ENCODE assay signal across 8 cellular contexts in the genomic region with DNA sequence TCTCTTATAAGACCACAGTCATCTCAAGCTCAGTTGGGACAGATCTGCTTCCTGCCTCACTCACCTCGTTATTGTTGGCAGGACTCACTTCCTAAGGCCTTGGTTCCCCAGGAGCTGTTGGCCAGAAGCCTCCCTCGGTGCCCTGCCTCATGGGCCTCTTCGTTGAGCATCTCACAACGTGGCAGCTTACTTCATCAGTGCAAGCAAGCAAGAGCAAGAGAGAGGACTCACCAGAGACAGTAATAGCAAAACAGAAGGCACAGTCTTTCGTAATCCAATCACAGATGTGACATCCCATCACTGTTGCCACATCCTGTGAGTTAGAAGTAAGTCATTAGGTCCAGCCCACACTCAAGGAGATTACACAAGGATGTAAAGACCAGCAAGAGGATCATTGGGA. TPM values are rescaled to one million over a fixed set of nuclear protein-coding genes. Genes with fewer than 3 reads are reported as not detected.
DNase-seq lines count a peak whose midpoint lies in the region; ATAC-seq and TF ChIP-seq lines count a peak whose summit lies in the region.

No MANE protein-coding gene starts in this region.

- DNase-seq in G401 (ENCODE audit: low spot score) (peak; percentile 46), Peyer's patch (peak in 1 of 3 donors; percentile 68), choroid plexus epithelial cell (ENCODE audit: low read depth) (peak; percentile 96), Karpas-422 (no peak), NCI-H2196 treated with DMSO at 0.1 percent for 48 hours (lab: John Stamatoyannopoulos, UW; ENCODE audit: unreplicated experiment) (no peak), vagina (ENCODE audit: extremely low spot score in 2 of 2) (no peak)

- no peak for ATAC-seq in HG03378 (IDR thresholded peaks at IDR 0.05; ENCODE audit: unreplicated experiment)

- in situ Hi-C loops in G401 (cut with HindIII; ENCODE audit: low sequenced_read_pairs), result no loop called here

- H3K4me1 ChIP-seq in Peyer's patch (peaks cover 0 to 63% (median 4%) of the 10 kb centered on the region in 4 donors), mononuclear cell (ENCODE audit: insufficient read depth, low read length) (peaks cover 89% of the 10 kb centered on the region), Karpas-422 (ENCODE audit: low read length) (peaks cover 52% of the 10 kb centered on the region), vagina (peaks cover 19% of the 10 kb centered on the region)

- H3K9me3 ChIP-seq in Peyer's patch, result no peaks in the 10 kb centered on the region
- H3K9me3 ChIP-seq in mononuclear cell (ENCODE audit: low read depth, low read length), result no peaks in the 10 kb centered on the region
- no peaks in the 10 kb centered on the region for H3K9me3 ChIP-seq in Karpas-422 (ENCODE audit: low read length)
- no peaks in the 10 kb centered on the region for H3K9me3 ChIP-seq in vagina

- no peak overlapping the region for H3K9ac ChIP-seq in Karpas-422 (ENCODE audit: low read length)

- peak; percentile 31 to 47 for TF ChIP-seq POLR2A in Peyer's patch (IDR thresholded peaks at IDR 0.05)
- no peak for TF ChIP-seq POLR2A in vagina (IDR thresholded peaks at IDR 0.05)

- H3K4me3 ChIP-seq in Peyer's patch (peak overlapping the region in 2 of 4 donors; percentile 38 to 45), choroid plexus epithelial cell (ENCODE audit: low read depth, low read length) (peak overlapping the region; percentile 34), mononuclear cell (ENCODE audit: low read length) (peak overlapping the region; percentile 31), Karpas-422 (ENCODE audit: low read length) (no peak overlapping the region), vagina (no peak overlapping the region)

- no peaks in the 10 kb centered on the region for H3K36me3 ChIP-seq in Peyer's patch
- H3K36me3 ChIP-seq in Karpas-422 (ENCODE audit: insufficient read depth, low read length), result no peaks in the 10 kb centered on the region
- no peaks in the 10 kb centered on the region for H3K36me3 ChIP-seq in vagina

- H4K20me1 ChIP-seq in Karpas-422 (ENCODE audit: insufficient read depth, low read depth, low read length), result no peaks in the 10 kb centered on the region

- intact Hi-C loops in vagina (cut with DNase I), result no loop called here

- no peaks in the 10 kb centered on the region for H3K79me2 ChIP-seq in Karpas-422 (ENCODE audit: low read length)

- H3K9me2 ChIP-seq in Karpas-422 (replicated peaks; ENCODE audit: insufficient read depth, low read length), result no peaks in the 10 kb centered on the region

- H3K4me2 ChIP-seq in Karpas-422 (ENCODE audit: low read depth, low read length, poor library complexity, severe bottlenecking), result no peak overlapping the region

- no peak overlapping the region for H2AFZ ChIP-seq in Karpas-422 (ENCODE audit: low read length)

- peak overlapping the region in 3 of 4 donors; percentile 52 to 88 (median 77) for H3K27ac ChIP-seq in Peyer's patch
- H3K27ac ChIP-seq in Karpas-422 (ENCODE audit: low read length), result no peak overlapping the region
- H3K27ac ChIP-seq in vagina, result no peak overlapping the region

- TF ChIP-seq CTCF in Peyer's patch (IDR thresholded peaks at IDR 0.05) (no peak), choroid plexus epithelial cell (conservative IDR thresholded peaks at IDR 0.05; ENCODE audit: low read depth, low read length) (no peak), vagina (IDR thresholded peaks at IDR 0.05) (no peak)

- no peaks in the 10 kb centered on the region for H3K27me3 ChIP-seq in Peyer's patch
- no peaks in the 10 kb centered on the region for H3K27me3 ChIP-seq in mononuclear cell (ENCODE audit: insufficient read depth, low read length)
- no peaks in the 10 kb centered on the region for H3K27me3 ChIP-seq in Karpas-422 (ENCODE audit: low read length)
- H3K27me3 ChIP-seq in vagina, result no peaks in the 10 kb centered on the region

RNA-seq across cellular contexts. Expression of gene NUMB, which starts 5.1 kb away (rescaled TPM):
- 16.6 and 49.1 TPM in 2 replicates for total RNA-seq in G401 (2014; rRNA removed; shearing (Covaris generic))
- total RNA-seq in Peyer's patch, result 100 to 1,000 TPM; 105 to 125 (median 117) TPM
- total RNA-seq in mononuclear cell, result 41.1 TPM
- total RNA-seq in Karpas-422 (2014; rRNA removed; shearing (Covaris generic); ENCODE audit: low replicate concordance), result 36.0 and 41.1 TPM in 2 replicates
- 48.1 TPM for total RNA-seq in vagina

RNA-seq across cellular contexts. Expression of gene RIOX1, which starts 27.3 kb away (rescaled TPM):
- total RNA-seq in G401 (2014; rRNA removed; shearing (Covaris generic)), result 0.07 and 0.31 TPM in 2 replicates
- total RNA-seq in Peyer's patch (10 to 100 TPM; 11.4 to 14.7 (median 12.5) TPM), mononuclear cell (32.2 TPM), vagina (16.7 TPM)
- total RNA-seq in Karpas-422 (2014; rRNA removed; shearing (Covaris generic); ENCODE audit: low replicate concordance), result 23.1 and 36.8 TPM in 2 replicates

Comparison
In these comparisons a context has a peak if more than half of its experiments do, and no peak if none do; other contexts are left out.
1. DNase-seq: peak in G401 (single experiment) and choroid plexus epithelial cell (single experiment); none in Karpas-422 (single experiment), NCI-H2196 treated with DMSO at 0.1 percent for 48 hours (single experiment) and vagina (0 of 2).
2. H3K27ac ChIP-seq: peak in Peyer's patch (3 of 4); none in Karpas-422 (single experiment) and vagina (single experiment).
3. H3K4me3 ChIP-seq: peak in choroid plexus epithelial cell (single experiment) and mononuclear cell (single experiment); none in Karpas-422 (single experiment) and vagina (0 of 2).
4. POLR2A ChIP-seq: peak in Peyer's patch (2 of 2); none in vagina (0 of 2).